8 cellular contexts compared by ENCODE assay signal in genomic region chr16:31105677-31106213, GRCh38. TPM values are rescaled to one million over a fixed set of nuclear protein-coding genes. Genes with fewer than 3 reads are reported as not detected.
DNase-seq lines count a peak whose midpoint lies in the region; ATAC-seq and TF ChIP-seq lines count a peak whose summit lies in the region.

No MANE protein-coding gene starts in this region.

- no peaks in the 10 kb centered on the region; the same call in 1 of the 2 replicates for H4K20me1 ChIP-seq in IMR-90 (ENCODE audit: insufficient read depth, low read length)

- H3K4me1 ChIP-seq in IMR-90 (ENCODE audit: control insufficient read depth, insufficient read depth, low read length), result peaks cover 5% of the 10 kb centered on the region
- H3K4me1 ChIP-seq in right cardiac atrium (ENCODE audit: control insufficient read depth, insufficient read depth, low read length), result peaks cover 2% of the 10 kb centered on the region
- H3K4me1 ChIP-seq in skeletal muscle satellite cell (ENCODE audit: control insufficient read depth, insufficient read depth, low read length), result peaks cover 29% of the 10 kb centered on the region

- H2AFZ ChIP-seq in IMR-90 (replicated peaks; ENCODE audit: low read length, poor library complexity), result peak overlapping the region; percentile 94

- no peak overlapping the region for H3K4me3 ChIP-seq in IMR-90 (ENCODE audit: insufficient read depth, low read depth, low read length)
- H3K4me3 ChIP-seq in right cardiac atrium (ENCODE audit: low read length), result no peak overlapping the region
- H3K4me3 ChIP-seq in skeletal muscle satellite cell (ENCODE audit: low read length), result peak overlapping the region; percentile 50

- no peak overlapping the region for H3K23ac ChIP-seq in IMR-90 (ENCODE audit: low read depth, low read length)

- intact Hi-C loops in IMR-90 (cut with micrococcal nuclease), result loop anchor here (2.0 kb wide), 1 partner anchor 53 kb away; no protein-coding TSS in a partner anchor
- intact Hi-C loops in right cardiac atrium (cut with DNase I), result no loop called here

- TF ChIP-seq CTCF in IMR-90 (conservative IDR thresholded peaks at IDR 0.05; ENCODE audit: low read depth, low read length), result peak; percentile 61

- H3K4me2 ChIP-seq in IMR-90 (ENCODE audit: low read depth, low read length) (no peak overlapping the region), skeletal muscle satellite cell (ENCODE audit: low read length) (peak overlapping the region; percentile 75)

- peaks cover 14% of the 10 kb centered on the region; the same call in 1 of the 2 replicates for H3K9me1 ChIP-seq in IMR-90 (ENCODE audit: insufficient read depth, low read length)

- peak overlapping the region; percentile 43 for H3K27ac ChIP-seq in IMR-90 (ENCODE audit: insufficient read depth, low read length)
- H3K27ac ChIP-seq in right cardiac atrium (ENCODE audit: low read length), result peak overlapping the region; percentile 71

- dilution Hi-C loops in IMR-90 (cut with HindIII; ENCODE audit: low sequenced_read_pairs, unreplicated experiment), result no loop called here

- H3K27ac Mint-ChIP-seq in T-cell, result no peak overlapping the region
- H3K27ac Mint-ChIP-seq in activated naive CD8-positive, alpha-beta T cell treated with anti-CD3 and anti-CD28 coated beads, Interleukin-2, amount 50 U/mL, for 24 hours, result peak overlapping the region; percentile 55

- H3K18ac ChIP-seq in IMR-90 (ENCODE audit: low read depth, low read length), result peak overlapping the region; percentile 5; the same call in 1 of the 2 replicates

- H2AK5ac ChIP-seq in IMR-90 (ENCODE audit: low read depth, low read length), result no peak overlapping the region

- CTCF ChIA-PET in IMR-90 (lab: Yijun Ruan, JAX), result no interaction called here
- CTCF ChIA-PET in T-cell (lab: Charles Lee), result no interaction called here

- ATAC-seq in IMR-90 (ENCODE audit: low read depth), result peak; percentile 74
- peak; percentile 71 to 81 (median 76) for ATAC-seq in T-cell (replicated peaks in 1 of 4)
- peak; percentile 53 for ATAC-seq in activated naive CD8-positive, alpha-beta T cell treated with anti-CD3 and anti-CD28 coated beads, Interleukin-2, amount 50 U/mL, for 24 hours
- ATAC-seq in right cardiac atrium, result peak; percentile 82 to 83
- no peak for ATAC-seq in GM18873 (IDR thresholded peaks at IDR 0.05; ENCODE audit: low FRiP score, unreplicated experiment)

- peaks cover 9% of the 10 kb centered on the region for H3K36me3 Mint-ChIP-seq in T-cell
- H3K36me3 Mint-ChIP-seq in activated naive CD8-positive, alpha-beta T cell treated with anti-CD3 and anti-CD28 coated beads, Interleukin-2, amount 50 U/mL, for 24 hours (ENCODE audit: low read depth), result peaks cover 11% of the 10 kb centered on the region

- WGBS in IMR-90 (ENCODE audit: extremely low coverage in 2 of 2, insufficient read length in 1 of 2), 2 experiments, result 25% methylated on average over 10 of the region's 33 CpGs; no CpG with 5 or more reads in 1 of the 2 experiments
- WGBS in right cardiac atrium, result 15% methylated on average over 33 of the region's 33 CpGs

- H3K36me3 ChIP-seq in IMR-90 (ENCODE audit: control insufficient read depth, insufficient read depth, low read length), result peaks cover 15% of the 10 kb centered on the region
- peaks cover 16% of the 10 kb centered on the region for H3K36me3 ChIP-seq in skeletal muscle satellite cell (ENCODE audit: insufficient read depth, low read length)

- peak overlapping the region; percentile 9 to 44 (median 19) for H3K4me3 Mint-ChIP-seq in T-cell
- H3K4me3 Mint-ChIP-seq in activated naive CD8-positive, alpha-beta T cell treated with anti-CD3 and anti-CD28 coated beads, Interleukin-2, amount 50 U/mL, for 24 hours, result peak overlapping the region; percentile 9

- BruUV-seq in IMR-90 (replicated peaks; lab: Mats Ljungman, UMichigan), result no TSS peak

- peaks cover 14 to 19% (median 17%) of the 10 kb centered on the region in 3 donors for H3K4me1 Mint-ChIP-seq in T-cell
- H3K4me1 Mint-ChIP-seq in activated naive CD8-positive, alpha-beta T cell treated with anti-CD3 and anti-CD28 coated beads, Interleukin-2, amount 50 U/mL, for 24 hours, result peaks cover 28% of the 10 kb centered on the region

- H4K91ac ChIP-seq in IMR-90 (ENCODE audit: insufficient read depth, low read depth, low read length), result no peak overlapping the region

- H2BK20ac ChIP-seq in IMR-90 (ENCODE audit: low read depth, low read length), result no peak overlapping the region

- peaks cover 14 to 27% of the 10 kb centered on the region in 2 experiments for H3K79me1 ChIP-seq in IMR-90 (ENCODE audit: low read depth in 1 of 2, low read length in 2 of 2)

- no peak overlapping the region for H3K56ac ChIP-seq in IMR-90 (ENCODE audit: extremely low read depth, insufficient read depth, low read length)

- H2BK120ac ChIP-seq in IMR-90 (ENCODE audit: low read depth, low read length), result no peak overlapping the region

- H3K9me3 ChIP-seq in IMR-90 (ENCODE audit: control insufficient read depth, insufficient read depth, low read length), result no peaks in the 10 kb centered on the region
- no peaks in the 10 kb centered on the region for H3K9me3 ChIP-seq in right cardiac atrium (ENCODE audit: control insufficient read depth, low read length)
- H3K9me3 ChIP-seq in skeletal muscle satellite cell (replicated peaks; ENCODE audit: low read length), result no peaks in the 10 kb centered on the region

- in situ Hi-C loops in IMR-90 (cut with MboI; ENCODE audit: low sequenced_read_pairs), result no loop called here

- H4K8ac ChIP-seq in IMR-90 (ENCODE audit: low read depth in 2 of 2, low read length in 2 of 2), result peak overlapping the region; percentile 81 to 97; a peak in 3 of 4 replicates

- TF ChIP-seq POLR2A in IMR-90 (IDR thresholded peaks at IDR 0.05; ENCODE audit: low read depth, low read length), result no peak

- peak overlapping the region; percentile 22 for H2AK9ac ChIP-seq in IMR-90 (replicated peaks; ENCODE audit: low read depth, low read length, poor library complexity)

- no peaks in the 10 kb centered on the region for H3K27me3 Mint-ChIP-seq in T-cell
- no peaks in the 10 kb centered on the region for H3K27me3 Mint-ChIP-seq in activated naive CD8-positive, alpha-beta T cell treated with anti-CD3 and anti-CD28 coated beads, Interleukin-2, amount 50 U/mL, for 24 hours

- no peak overlapping the region for H3K4ac ChIP-seq in IMR-90 (ENCODE audit: low read depth, low read length)

- DNase-seq in NCI-H146 (lab: John Stamatoyannopoulos, UW) (peak; percentile 25), NCI-H146 treated with DMSO at 0.1 percent for 48 hours (lab: John Stamatoyannopoulos, UW; ENCODE audit: unreplicated experiment) (no peak), IMR-90 (no peak), T-cell (peak in 33 of 34 experiments; percentile 47 to 79 (median 64)), right cardiac atrium (peak; percentile 88 to 96 (median 96))
- peak; percentile 94 for DNase-seq in activated naive CD8-positive, alpha-beta T cell treated with anti-CD3 and anti-CD28 coated beads, Interleukin-2, amount 50 U/mL, for 24 hours

- H3K14ac ChIP-seq in IMR-90 (replicated peaks; ENCODE audit: low read depth, low read length), result no peak overlapping the region

- H4K5ac ChIP-seq in IMR-90 (ENCODE audit: low read depth, low read length), result peak overlapping the region; percentile 82

- 0 out of 2 replicates have a peak overlapping the region, but pooled peaks have one; percentile 3 for H3K9ac ChIP-seq in IMR-90 (ENCODE audit: low read depth, low read length)
- peak overlapping the region; percentile 74 for H3K9ac ChIP-seq in skeletal muscle satellite cell (ENCODE audit: low read depth, low read length)

- H2BK15ac ChIP-seq in IMR-90 (ENCODE audit: low read depth, low read length), result peak overlapping the region; percentile 1; the same call in 1 of the 3 replicates

- POLR2A ChIA-PET in IMR-90 (lab: Charles Lee; ENCODE audit: unreplicated experiment) (no interaction called here), T-cell (lab: Charles Lee) (no interaction called here)

- H2BK5ac ChIP-seq in IMR-90 (ENCODE audit: low read depth, low read length, poor library complexity, severe bottlenecking), result peak overlapping the region; percentile 46

- H3K9me3 Mint-ChIP-seq in T-cell, result no peaks in the 10 kb centered on the region
- H3K9me3 Mint-ChIP-seq in activated naive CD8-positive, alpha-beta T cell treated with anti-CD3 and anti-CD28 coated beads, Interleukin-2, amount 50 U/mL, for 24 hours, result no peaks in the 10 kb centered on the region

- H3K27me3 ChIP-seq in IMR-90 (ENCODE audit: control insufficient read depth, insufficient read depth, low read length) (no peaks in the 10 kb centered on the region), right cardiac atrium (ENCODE audit: control insufficient read depth, insufficient read depth) (no peaks in the 10 kb centered on the region), skeletal muscle satellite cell (ENCODE audit: control insufficient read depth, insufficient read depth, low read length) (no peaks in the 10 kb centered on the region)

- TF ChIP-seq RAD21 in IMR-90 (IDR thresholded peaks at IDR 0.05; ENCODE audit: low read length), result peak; percentile 35; the same call in 1 of the 2 replicates

RNA-seq across cellular contexts. Expression of gene BCKDK, which starts 2.4 kb away (rescaled TPM):
- 24.4 and 26.0 TPM in 2 replicates for total RNA-seq in IMR-90 (2012; rRNA removed)
- polyA plus RNA-seq in IMR-90 (2012; rRNA removed), result 79.3 and 89.7 TPM in 2 replicates
- polyA plus RNA-seq in IMR-90 (2012; cell fraction: cytosol; rRNA removed), result 78.8 and 105 TPM in 2 replicates
- polyA plus RNA-seq in IMR-90 (2012; cell fraction: nucleus; rRNA removed; ENCODE audit: low replicate concordance), result 56.0 and 112 TPM in 2 replicates
- 10 to 100 TPM in 3 of 5 donors, 1 to 10 TPM in 2; 7.6 to 21.3 (median 19.3) TPM for total RNA-seq in T-cell
- total RNA-seq in right cardiac atrium, result 10 to 100 TPM; 43.8 to 50.8 (median 48.3) TPM
- 42.2 TPM for polyA plus RNA-seq in right cardiac atrium
- total RNA-seq in skeletal muscle satellite cell (2012; rRNA removed), result 51.0 and 58.8 TPM in 2 replicates

RNA-seq across cellular contexts. Expression of gene VKORC1, which starts 11.1 kb away (rescaled TPM):
- total RNA-seq in IMR-90 (2012; rRNA removed) (61.9 and 65.2 TPM in 2 replicates), T-cell (10 to 100 TPM; 31.8 to 66.4 (median 56.9) TPM), right cardiac atrium (10 to 100 TPM; 40.8 to 56.0 (median 47.1) TPM)
- polyA plus RNA-seq in IMR-90 (2012; rRNA removed) (317 and 362 TPM in 2 replicates), right cardiac atrium (68.0 TPM)
- 544 and 807 TPM in 2 replicates for polyA plus RNA-seq in IMR-90 (2012; cell fraction: cytosol; rRNA removed)
- 203 and 293 TPM in 2 replicates for polyA plus RNA-seq in IMR-90 (2012; cell fraction: nucleus; rRNA removed; ENCODE audit: low replicate concordance)
- total RNA-seq in skeletal muscle satellite cell (2012; rRNA removed), result 94.3 and 167 TPM in 2 replicates

RNA-seq across cellular contexts. Expression of gene KAT8, which starts 11.7 kb away (rescaled TPM):
- total RNA-seq in IMR-90 (2012; rRNA removed) (18.9 and 19.4 TPM in 2 replicates), T-cell (100 to 1,000 TPM in 3 of 5 donors, 10 to 100 TPM in 2; 92.3 to 122 (median 102) TPM), right cardiac atrium (10 to 100 TPM; 72.3 to 76.4 (median 75.2) TPM)
- polyA plus RNA-seq in IMR-90 (2012; rRNA removed) (27.4 and 28.4 TPM in 2 replicates), right cardiac atrium (77.0 TPM)
- 20.8 and 21.6 TPM in 2 replicates for polyA plus RNA-seq in IMR-90 (2012; cell fraction: cytosol; rRNA removed)
- polyA plus RNA-seq in IMR-90 (2012; cell fraction: nucleus; rRNA removed; ENCODE audit: low replicate concordance), result 55.3 and 65.5 TPM in 2 replicates
- 17.0 and 21.4 TPM in 2 replicates for total RNA-seq in skeletal muscle satellite cell (2012; rRNA removed)

RNA-seq across cellular contexts. Expression of gene PRSS53, which starts 17.0 kb away (rescaled TPM):
- total RNA-seq in IMR-90 (2012; rRNA removed) (0.56 and 0.72 TPM in 2 replicates), T-cell (10 to 100 TPM in 3 of 5 donors, 1 to 10 TPM in 2; 4.5 to 15.3 (median 13.1) TPM), right cardiac atrium (1 to 10 TPM in 2 of 4 donors, under 1 TPM in 2; 0.36 to 1.5 (median 0.88) TPM)
- polyA plus RNA-seq in IMR-90 (2012; rRNA removed) (5.4 and 5.9 TPM in 2 replicates), right cardiac atrium (0.79 TPM)
- polyA plus RNA-seq in IMR-90 (2012; cell fraction: cytosol; rRNA removed), result 1.2 and 1.8 TPM in 2 replicates
- 63.3 and 120 TPM in 2 replicates for polyA plus RNA-seq in IMR-90 (2012; cell fraction: nucleus; rRNA removed; ENCODE audit: low replicate concordance)
- total RNA-seq in skeletal muscle satellite cell (2012; rRNA removed), result 1.5 and 2.4 TPM in 2 replicates

RNA-seq across cellular contexts. Expression of gene PRSS8, which starts 29.8 kb away (rescaled TPM):
- not detected in 2 replicates for total RNA-seq in IMR-90 (2012; rRNA removed)
- 0.10 TPM in 1 of 2 replicates, not detected in the other for polyA plus RNA-seq in IMR-90 (2012; rRNA removed)
- not detected in 2 replicates for polyA plus RNA-seq in IMR-90 (2012; cell fraction: cytosol; rRNA removed)
- 0.06 and 0.09 TPM in 2 replicates for polyA plus RNA-seq in IMR-90 (2012; cell fraction: nucleus; rRNA removed; ENCODE audit: low replicate concordance)
- total RNA-seq in T-cell, result 1 to 10 TPM in 1 of 5 donors, under 1 TPM in 2, not detected in 2; 0.43 to 1.1 (median 0.55) TPM
- total RNA-seq in right cardiac atrium, result under 1 TPM in 2 of 4 donors, not detected in 2; 0.15 to 0.40 TPM
- 0.41 TPM for polyA plus RNA-seq in right cardiac atrium
- not detected in 2 replicates for total RNA-seq in skeletal muscle satellite cell (2012; rRNA removed)

Comparison
In these comparisons a context has a peak if more than half of its experiments do, and no peak if none do; other contexts are left out.
1. DNase-seq: peak in NCI-H146 (single experiment), T-cell (33 of 34), activated naive CD8-positive, alpha-beta T cell treated with anti-CD3 and anti-CD28 coated beads, Interleukin-2, amount 50 U/mL, for 24 hours (single experiment) and right cardiac atrium (3 of 3); none in NCI-H146 treated with DMSO at 0.1 percent for 48 hours (single experiment) and IMR-90 (single experiment).